ENCODE assay signal across 8 cellular contexts in the genomic region with DNA sequence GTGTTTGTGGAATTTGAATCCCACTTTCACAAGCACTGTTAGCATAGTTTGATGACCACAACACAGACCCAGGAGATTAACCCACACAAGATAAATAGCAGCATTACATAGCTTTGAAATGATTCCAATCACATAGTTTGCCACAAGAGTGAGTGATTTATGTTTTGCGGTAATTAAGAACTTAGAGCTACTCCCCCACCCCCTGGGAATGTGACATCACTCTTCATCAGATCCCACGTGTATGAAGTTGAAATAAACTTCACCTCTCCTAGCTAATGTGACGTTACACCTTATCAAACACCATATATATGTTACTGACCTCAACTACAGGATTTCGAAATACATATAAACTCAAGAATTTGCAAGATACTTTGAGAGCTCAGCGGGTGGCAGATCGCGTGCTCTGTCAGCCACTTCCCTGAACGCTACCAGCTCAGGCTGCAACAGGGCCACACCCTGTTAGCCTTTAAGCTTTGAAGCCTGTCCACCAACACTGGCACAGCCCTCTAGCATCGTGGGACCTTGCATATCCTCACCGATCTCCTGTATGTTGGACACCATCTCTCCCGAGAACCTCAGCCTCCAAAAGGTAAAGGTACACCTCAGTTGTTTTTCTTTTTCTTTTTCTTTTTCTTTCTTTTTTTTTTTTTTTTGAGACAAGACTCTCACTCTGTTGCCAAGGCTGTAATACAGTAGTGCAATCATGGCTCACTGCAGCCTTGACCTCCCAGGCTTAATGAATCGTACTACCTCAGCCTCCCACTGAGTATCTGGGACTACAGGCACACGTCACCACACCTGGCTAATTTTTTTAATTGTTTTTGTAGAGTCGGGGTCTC. TPM values are rescaled to one million over a fixed set of nuclear protein-coding genes. Genes with fewer than 3 reads are reported as not detected.
DNase-seq lines count a peak whose midpoint lies in the region; ATAC-seq and TF ChIP-seq lines count a peak whose summit lies in the region.

No MANE protein-coding gene starts in this region.

- intact Hi-C loops in dorsolateral prefrontal cortex (cut with DNase I), result loop anchor here (5.0 kb wide), 4 partner anchors 41 to 1076 kb away; partner anchors contain the start of gene NTRK2 (in 1 of the 2)

- H3K4me3 Mint-ChIP-seq in stimulated activated naive CD8-positive, alpha-beta T cell treated with anti-CD3 and anti-CD28 coated beads, Interleukin-15, Interleukin-2, amounts not matched to agents 100 ng/mL and 50 ng/mL, for 24 hours, result peak overlapping the region; percentile 49
- H3K4me3 Mint-ChIP-seq in stimulated activated effector memory CD8-positive, alpha-beta T cell treated with anti-CD3 and anti-CD28 coated beads, Interleukin-12 subunit alpha, Interleukin-12 subunit beta, amount 100 ng/mL, for 72 hours, result peak overlapping the region; percentile 78

- H3K9me3 Mint-ChIP-seq in stimulated activated naive CD8-positive, alpha-beta T cell treated with anti-CD3 and anti-CD28 coated beads, Interleukin-15, Interleukin-2, amounts not matched to agents 100 ng/mL and 50 ng/mL, for 24 hours, result no peaks in the 10 kb centered on the region
- H3K9me3 Mint-ChIP-seq in stimulated activated effector memory CD8-positive, alpha-beta T cell treated with anti-CD3 and anti-CD28 coated beads, Interleukin-12 subunit alpha, Interleukin-12 subunit beta, amount 100 ng/mL, for 72 hours, result no peaks in the 10 kb centered on the region

- H3K27me3 ChIP-seq in dorsolateral prefrontal cortex, result no peaks in the 10 kb centered on the region

- H3K27ac ChIP-seq in dorsolateral prefrontal cortex, result peak overlapping the region in 6 of 59 donors; percentile 89 to 92 (median 91)

- peaks cover 34% of the 10 kb centered on the region for H3K4me1 Mint-ChIP-seq in stimulated activated naive CD8-positive, alpha-beta T cell treated with anti-CD3 and anti-CD28 coated beads, Interleukin-15, Interleukin-2, amounts not matched to agents 100 ng/mL and 50 ng/mL, for 24 hours (ENCODE audit: low read depth)
- peaks cover 9% of the 10 kb centered on the region for H3K4me1 Mint-ChIP-seq in stimulated activated effector memory CD8-positive, alpha-beta T cell treated with anti-CD3 and anti-CD28 coated beads, Interleukin-12 subunit alpha, Interleukin-12 subunit beta, amount 100 ng/mL, for 72 hours

- no peak for TF ChIP-seq CTCF in dorsolateral prefrontal cortex (IDR thresholded peaks at IDR 0.05 in 54 of 56, conservative IDR thresholded peaks at IDR 0.05 in 2 of 56; ENCODE audit: low read depth in 1 of 56, partially characterized antibody in 56 of 56)

- H3K27ac Mint-ChIP-seq in stimulated activated naive CD8-positive, alpha-beta T cell treated with anti-CD3 and anti-CD28 coated beads, Interleukin-15, Interleukin-2, amounts not matched to agents 100 ng/mL and 50 ng/mL, for 24 hours, result no peak overlapping the region
- peak overlapping the region; percentile 96 for H3K27ac Mint-ChIP-seq in stimulated activated effector memory CD8-positive, alpha-beta T cell treated with anti-CD3 and anti-CD28 coated beads, Interleukin-12 subunit alpha, Interleukin-12 subunit beta, amount 100 ng/mL, for 72 hours

- peaks cover 4% of the 10 kb centered on the region for H3K27me3 Mint-ChIP-seq in stimulated activated naive CD8-positive, alpha-beta T cell treated with anti-CD3 and anti-CD28 coated beads, Interleukin-15, Interleukin-2, amounts not matched to agents 100 ng/mL and 50 ng/mL, for 24 hours

- H3K36me3 Mint-ChIP-seq in stimulated activated naive CD8-positive, alpha-beta T cell treated with anti-CD3 and anti-CD28 coated beads, Interleukin-15, Interleukin-2, amounts not matched to agents 100 ng/mL and 50 ng/mL, for 24 hours (ENCODE audit: low read depth), result no peaks in the 10 kb centered on the region
- peaks cover 7% of the 10 kb centered on the region for H3K36me3 Mint-ChIP-seq in stimulated activated effector memory CD8-positive, alpha-beta T cell treated with anti-CD3 and anti-CD28 coated beads, Interleukin-12 subunit alpha, Interleukin-12 subunit beta, amount 100 ng/mL, for 72 hours

- H3K4me3 ChIP-seq in dorsolateral prefrontal cortex, result peak overlapping the region in 1 of 59 donors; percentile 98

- DNase-seq in stimulated activated naive CD8-positive, alpha-beta T cell treated with anti-CD3 and anti-CD28 coated beads, Interleukin-15, Interleukin-2, amounts not matched to agents 100 U/mL and 50 U/mL, for 24 hours, result no peak
- DNase-seq in SIG-M5 treated with dmso at 0.1 percent for 504 hours (lab: John Stamatoyannopoulos, UW; ENCODE audit: unreplicated experiment) (peak; percentile 87), fibroblast of peridontal ligament (ENCODE audit: extremely low read depth) (peak; percentile 71), dorsolateral prefrontal cortex (no peak), SKM-1 (lab: John Stamatoyannopoulos, UW; ENCODE audit: unreplicated experiment) (no peak)
- no peak for DNase-seq in stimulated activated effector memory CD8-positive, alpha-beta T cell treated with anti-CD3 and anti-CD28 coated beads, Interleukin-12 subunit alpha, Interleukin-12 subunit beta, amount 100 ng/mL, for 72 hours (ENCODE audit: low spot score in 2 of 2)

- no peak for ATAC-seq in stimulated activated naive CD8-positive, alpha-beta T cell treated with anti-CD3 and anti-CD28 coated beads, Interleukin-15, Interleukin-2, amounts not matched to agents 100 U/mL and 50 U/mL, for 24 hours
- ATAC-seq in stimulated activated effector memory CD8-positive, alpha-beta T cell treated with anti-CD3 and anti-CD28 coated beads, Interleukin-12 subunit alpha, Interleukin-12 subunit beta, amount 100 ng/mL, for 72 hours, result no peak
- ATAC-seq in HG02678 (IDR thresholded peaks at IDR 0.05; ENCODE audit: unreplicated experiment), result no peak

RNA-seq across cellular contexts. Expression of gene AGTPBP1, which starts 1.8 kb away (rescaled TPM):
- 100 to 1,000 TPM in 90 of 120 experiments, 10 to 100 TPM in 30; 69.0 to 186 (median 111) TPM for total RNA-seq in dorsolateral prefrontal cortex

Comparison
In these comparisons a context has a peak if more than half of its experiments do, and no peak if none do; other contexts are left out.
1. DNase-seq: peak in SIG-M5 treated with dmso at 0.1 percent for 504 hours (single experiment) and fibroblast of peridontal ligament (single experiment); none in stimulated activated naive CD8-positive, alpha-beta T cell treated with anti-CD3 and anti-CD28 coated beads, Interleukin-15, Interleukin-2, amounts not matched to agents 100 U/mL and 50 U/mL, for 24 hours (single experiment), stimulated activated effector memory CD8-positive, alpha-beta T cell treated with anti-CD3 and anti-CD28 coated beads, Interleukin-12 subunit alpha, Interleukin-12 subunit beta, amount 100 ng/mL, for 72 hours (0 of 2), dorsolateral prefrontal cortex (0 of 10) and SKM-1 (single experiment).